In genomic region chr5:1005362-1005851, GRCh38 we compare ENCODE assay signal across 9 cellular contexts. TPM values are rescaled to one million over a fixed set of nuclear protein-coding genes. Genes with fewer than 3 reads are reported as not detected.
DNase-seq lines count a peak whose midpoint lies in the region; ATAC-seq, FAIRE-seq and TF ChIP-seq lines count a peak whose summit lies in the region.
"Had no signal": no experiment of that assay in that cellular context is flagged by ENCODE, and none has a peak within 500 bp of the region (broad histone marks: within the 10 kb centered on the region; RNA-seq: fewer than 3 reads in every experiment).

No MANE protein-coding gene starts in this region.

- TF ChIP-seq POLR2A in heart left ventricle (IDR thresholded peaks at IDR 0.05): no peak

- TF ChIP-seq CTCF in C4-2B (conservative IDR thresholded peaks at IDR 0.05): no peak
- no peak for TF ChIP-seq CTCF in heart left ventricle (IDR thresholded peaks at IDR 0.05)
- TF ChIP-seq CTCF in pancreas (IDR thresholded peaks at IDR 0.05): no peak

- H3K4me1 ChIP-seq in NT2/D1 (ENCODE audit: insufficient read depth, insufficient read length): peaks cover 14% of the 10 kb centered on the region
- H3K4me1 ChIP-seq in heart left ventricle: peaks cover 0 to 47% (median 23%) of the 10 kb centered on the region in 12 donors
- H3K4me1 ChIP-seq in pancreas: peaks cover 0 to 11% (median 4%) of the 10 kb centered on the region in 3 donors

- H3K27me3 ChIP-seq in NT2/D1 (ENCODE audit: insufficient read depth, insufficient read length): peaks cover 47% of the 10 kb centered on the region
- peaks cover 6 to 54% (median 11%) of the 10 kb centered on the region in 9 donors for H3K27me3 ChIP-seq in heart left ventricle
- no peaks in the 10 kb centered on the region for H3K27me3 ChIP-seq in pancreas
- H3K27me3 ChIP-seq in MG63: peaks cover 16% of the 10 kb centered on the region

- no peak for DNase-seq in NT2/D1 (ENCODE audit: low read depth, low spot score)
- peak in 4 of 5 donors; percentile 8 to 68 (median 34) for DNase-seq in heart left ventricle
- peak in 5 of 6 donors; percentile 3 to 74 (median 15) for DNase-seq in pancreas
- no peak for DNase-seq in MG63
- DNase-seq in NCI-H2227 (lab: John Stamatoyannopoulos, UW; ENCODE audit: unreplicated experiment): no peak
- DNase-seq in globus pallidus (ENCODE audit: low spot score): no peak
- DNase-seq in NCI-H187 (lab: John Stamatoyannopoulos, UW): no peak
- DNase-seq: DND-41 had no signal

- peak overlapping the region; percentile 72 for H3K9ac ChIP-seq in NT2/D1 (ENCODE audit: insufficient read length, low read depth)

- H3K27ac ChIP-seq in C4-2B: peak overlapping the region; percentile 50; the same call in 1 of the 2 replicates
- peak overlapping the region in 8 of 12 donors; percentile 65 to 78 (median 75) for H3K27ac ChIP-seq in heart left ventricle
- H3K27ac ChIP-seq in pancreas: peak overlapping the region in 1 of 4 donors; percentile 0

- H3K9me3 ChIP-seq in NT2/D1 (ENCODE audit: insufficient read depth, low read length) (no peaks in the 10 kb centered on the region), heart left ventricle (no peaks in the 10 kb centered on the region), pancreas (no peaks in the 10 kb centered on the region), MG63 (no peaks in the 10 kb centered on the region)

- FAIRE-seq in pancreas (lab: Jason Lieb, UNC): no peak

- intact Hi-C loops in heart left ventricle (cut with DNase I): loop anchor here in 6 of 10 donors (5.0 to 10.0 kb wide), 3 partner anchors 81 to 139 kb away; no protein-coding TSS in a partner anchor
- intact Hi-C loops in pancreas (cut with DNase I): loop anchor here in 1 of 3 donors (10.0 kb wide), 1 partner anchor 139 kb away; no protein-coding TSS in a partner anchor

- ATAC-seq in heart left ventricle (no peak), pancreas (no peak)

- WGBS in heart left ventricle, 4 donors: 54 to 83% (median 69%) methylated on average over 18 to 32 of the region's 32 CpGs
- WGBS in pancreas, 2 donors: 51 to 58% methylated on average over 32 of the region's 32 CpGs

- H3K36me3 ChIP-seq in NT2/D1 (ENCODE audit: insufficient read depth, insufficient read length, low read length) (no peaks in the 10 kb centered on the region), heart left ventricle (no peaks in the 10 kb centered on the region), pancreas (no peaks in the 10 kb centered on the region), MG63 (no peaks in the 10 kb centered on the region)

- H3K4me3 ChIP-seq in NT2/D1 (ENCODE audit: insufficient read length, low read depth) (peak overlapping the region; percentile 26), heart left ventricle (peak overlapping the region; percentile 43 to 74 (median 62)), pancreas (peak overlapping the region in 3 of 4 donors; percentile 26 to 56 (median 28)), MG63 (no peak overlapping the region)

RNA-seq across cellular contexts. Expression of gene NKD2, which starts 3.2 kb away (rescaled TPM):
- 1 to 10 TPM in 6 of 9 donors, under 1 TPM in 3; 0.56 to 3.9 (median 1.6) TPM for total RNA-seq in heart left ventricle
- polyA plus RNA-seq in heart left ventricle: 1 to 10 TPM; 2.6 to 6.6 TPM
- total RNA-seq in pancreas: 1 to 10 TPM; 1.8 to 8.8 (median 3.3) TPM
- polyA plus RNA-seq in pancreas: 10 to 100 TPM; 13.1 to 18.6 TPM
- 3.4 and 5.7 TPM in 2 replicates for total RNA-seq in MG63 (2014; rRNA removed; shearing (Covaris generic); ENCODE audit: low replicate concordance)

Comparison
In these comparisons a context has a peak if more than half of its experiments do, and no peak if none do; other contexts are left out.
1. DNase-seq: peak in heart left ventricle (4 of 5) and pancreas (5 of 6); none in NT2/D1 (single experiment), MG63 (single experiment), NCI-H2227 (single experiment), globus pallidus (single experiment) and NCI-H187 (0 of 2).